In genomic region chr1:171219751-171220385, GRCh38 we compare ENCODE assay signal across 10 cellular contexts. TPM values are rescaled to one million over a fixed set of nuclear protein-coding genes. Genes with fewer than 3 reads are reported as not detected.
A peak's percentile ranks its signal among the peaks of the same experiment; 100 is the strongest.
DNase-seq lines count a peak whose midpoint lies in the region; ATAC-seq and TF ChIP-seq lines count a peak whose summit lies in the region.
"Had no signal": no experiment of that assay in that cellular context is flagged by ENCODE, and none has a peak within 500 bp of the region (broad histone marks: within the 10 kb centered on the region; RNA-seq: fewer than 3 reads in every experiment).

No MANE protein-coding gene starts in this region.

- TF ChIP-seq POLR2A in upper lobe of left lung (IDR thresholded peaks at IDR 0.05), result no peak

- H3K9me3 ChIP-seq in upper lobe of left lung, result no peaks in the 10 kb centered on the region

- H3K79me2 ChIP-seq in KMS-11 (ENCODE audit: insufficient read depth, low read depth), result no peaks in the 10 kb centered on the region

- no peak overlapping the region for H2AFZ ChIP-seq in KMS-11 (ENCODE audit: low read depth)

- DNase-seq in choroid plexus epithelial cell (ENCODE audit: low read depth) (peak; percentile 92), kidney tubule cell (ENCODE audit: low spot score) (peak; percentile 80), upper lobe of left lung (no peak), GM19240 (ENCODE audit: insufficient read length, low spot score) (no peak)
- DNase-seq: NCI-H2029 treated with DMSO at 0.1 percent for 48 hours had no signal

- H3K9ac ChIP-seq in KMS-11, result no peak overlapping the region

- H3K27ac ChIP-seq in KMS-11 (no peak overlapping the region), upper lobe of left lung (peak overlapping the region; percentile 52 to 70 (median 62))

- ATAC-seq in upper lobe of left lung (ENCODE audit: low FRiP score in 2 of 2) (peak in 1 of 2 donors; percentile 21), HG02840 (IDR thresholded peaks at IDR 0.05; ENCODE audit: low FRiP score, unreplicated experiment) (no peak), GM19467 (IDR thresholded peaks at IDR 0.05; ENCODE audit: unreplicated experiment) (no peak)
- ATAC-seq in activated CD4-positive, CD25-positive, alpha-beta regulatory T cell treated with anti-CD3 and anti-CD28 coated beads, Interleukin-2, amount 50 U/mL, for 24 hours, result no peak
- ATAC-seq: activated naive CD4-positive, alpha-beta T cell treated with anti-CD3 and anti-CD28 coated beads, Interleukin-2, amount 50 U/mL, for 72 hours had no signal

- peak overlapping the region; percentile 27; the same call in 1 of the 2 replicates for H3K4me2 ChIP-seq in KMS-11

- no peaks in the 10 kb centered on the region for H3K27me3 ChIP-seq in KMS-11 (ENCODE audit: insufficient read depth, low read depth)
- H3K27me3 ChIP-seq in upper lobe of left lung, result no peaks in the 10 kb centered on the region

- no peaks in the 10 kb centered on the region for H4K20me1 ChIP-seq in KMS-11 (ENCODE audit: insufficient read depth)

- H3K36me3 ChIP-seq in KMS-11 (ENCODE audit: insufficient read depth) (no peaks in the 10 kb centered on the region), upper lobe of left lung (no peaks in the 10 kb centered on the region)

- 50 to 60% methylated on average over 4 of the region's 4 CpGs for WGBS in upper lobe of left lung, 2 donors

- TF ChIP-seq CTCF in KMS-11 (conservative IDR thresholded peaks at IDR 0.05; ENCODE audit: low read depth, low read length) (no peak), choroid plexus epithelial cell (conservative IDR thresholded peaks at IDR 0.05; ENCODE audit: low read depth, low read length) (no peak), upper lobe of left lung (IDR thresholded peaks at IDR 0.05) (no peak)

- TF ChIP-seq EP300 in upper lobe of left lung (IDR thresholded peaks at IDR 0.05), result no peak

- H3K4me3 ChIP-seq in KMS-11 (IDR thresholded peaks at IDR 0.05; ENCODE audit: insufficient read depth, low read depth, low read length) (no peak overlapping the region), choroid plexus epithelial cell (ENCODE audit: low read depth, low read length) (peak overlapping the region; percentile 34), upper lobe of left lung (no peak overlapping the region)

- H3K4me1 ChIP-seq in KMS-11 (ENCODE audit: low read depth, poor library complexity, severe bottlenecking) (peaks cover 34% of the 10 kb centered on the region), upper lobe of left lung (peaks cover 0 to 10% (median 7%) of the 10 kb centered on the region in 4 donors)

RNA-seq across cellular contexts. Expression of gene FMO1, which starts 28.4 kb away (rescaled TPM):
- 1 to 10 TPM in 1 of 6 donors, under 1 TPM in 2, not detected in 3; 0.67 to 1.3 (median 0.83) TPM for total RNA-seq in upper lobe of left lung
- total RNA-seq: activated naive CD4-positive, alpha-beta T cell treated with anti-CD3 and anti-CD28 coated beads, Interleukin-2, amount 50 U/mL, for 72 hours had no signal

RNA-seq across cellular contexts. Expression of gene FMO2, which starts 34.8 kb away (rescaled TPM):
- total RNA-seq in upper lobe of left lung, result 100 to 1,000 TPM; 118 to 259 (median 169) TPM
- total RNA-seq: activated naive CD4-positive, alpha-beta T cell treated with anti-CD3 and anti-CD28 coated beads, Interleukin-2, amount 50 U/mL, for 72 hours had no signal

Comparison
In these comparisons a context has a peak if more than half of its experiments do, and no peak if none do; other contexts are left out.
1. DNase-seq: peak in choroid plexus epithelial cell (single experiment) and kidney tubule cell (single experiment); none in upper lobe of left lung (0 of 2) and GM19240 (single experiment).